In genomic region chr7:134302120-134302519, GRCh38 we compare ENCODE assay signal across 16 cellular contexts.
"Had no signal": no experiment of that assay in that cellular context is flagged by ENCODE, and none has a peak within 500 bp of the region (broad histone marks: within the 10 kb centered on the region; RNA-seq: fewer than 3 reads in every experiment).

No MANE protein-coding gene starts in this region.

- H3K36me3 ChIP-seq: colonic mucosa had no signal

- H3K9me3 ChIP-seq: colonic mucosa, gastroesophageal sphincter, heart right ventricle had no signal

- H3K4me1 ChIP-seq: colonic mucosa, heart right ventricle, parathyroid adenoma had no signal

- H2AFZ ChIP-seq: parathyroid adenoma had no signal

- H3K9ac ChIP-seq: parathyroid adenoma had no signal

- H3K4me3 ChIP-seq: cardiac muscle cell, colonic mucosa, gastroesophageal sphincter, heart right ventricle, lung had no signal

- DNase-seq: activated CD4-positive, alpha-beta T cell treated with anti-CD3 and anti-CD28 coated beads, Interleukin-2, amount 50 U/mL, for 1 hour; activated naive CD8-positive, alpha-beta T cell treated with anti-CD3 and anti-CD28 coated beads, Interleukin-2, amount 10 ng/mL, durations not matched to agents 7 days and 5 days; aorta; colonic mucosa; effector CD4-positive, alpha-beta T cell; heart right ventricle; midbrain; stimulated activated CD4-positive, alpha-beta T cell treated with anti-CD3 and anti-CD28 coated beads, Interleukin-12 subunit alpha, Interleukin-12 subunit beta, amount 100 ng/mL, for 4 hours; stimulated activated CD4-positive, alpha-beta T cell treated with anti-CD3 and anti-CD28 coated beads, Interleukin-2, amount 100 ng/mL, for 24 hours; T-helper 1 cell; T1000 had no signal

- ATAC-seq: activated CD4-positive, CD25-positive, alpha-beta regulatory T cell treated with anti-CD3 and anti-CD28 coated beads, Interleukin-2, amount 50 U/mL, for 24 hours; gastroesophageal sphincter; heart right ventricle had no signal

- H3K27ac ChIP-seq: cardiac muscle cell, colonic mucosa, heart right ventricle, parathyroid adenoma had no signal

- H3K27me3 ChIP-seq: cardiac muscle cell, colonic mucosa, gastroesophageal sphincter, heart right ventricle had no signal
